ENCODE assay signal across 21 cellular contexts in genomic region chr14:60238955-60239354, GRCh38. TPM values are rescaled to one million over a fixed set of nuclear protein-coding genes. Genes with fewer than 3 reads are reported as not detected.
DNase-seq lines count a peak whose midpoint lies in the region; ATAC-seq, FAIRE-seq and TF ChIP-seq lines count a peak whose summit lies in the region.
"Had no signal": no experiment of that assay in that cellular context is flagged by ENCODE, and none has a peak within 500 bp of the region (broad histone marks: within the 10 kb centered on the region; RNA-seq: fewer than 3 reads in every experiment).

No MANE protein-coding gene starts in this region.

- no peak for TF ChIP-seq CTCF in GM23338 (conservative IDR thresholded peaks at IDR 0.05; ENCODE audit: low read depth in 2 of 2)

- no peaks in the 10 kb centered on the region for H3K36me3 ChIP-seq in GM23338 (ENCODE audit: insufficient read depth)
- H3K36me3 ChIP-seq: BLaER1 treated with 17β-estradiol and CSF1 and Interleukin-3, amounts not matched to agents 10 nM and 100 nM had no signal

- peak; percentile 74 for FAIRE-seq in urothelium cell line (lab: Jason Lieb, UNC)
- FAIRE-seq: A549, D721Med, G401.6, GM12891, GM19239 had no signal

- peaks cover 8% of the 10 kb centered on the region for H3K4me1 Mint-ChIP-seq in GM23338

- peaks cover 13% of the 10 kb centered on the region for H3K4me1 ChIP-seq in GM23338 (ENCODE audit: insufficient read depth)
- H3K4me1 ChIP-seq: A549, Caco-2 had no signal

- no peaks in the 10 kb centered on the region for H3F3A ChIP-seq in GM23338 (replicated peaks; ENCODE audit: low read depth)

- peak; percentile 44 for DNase-seq in DMS53 (lab: John Stamatoyannopoulos, UW)
- DNase-seq in DMS53 treated with DMSO at 0.1 percent for 48 hours (lab: John Stamatoyannopoulos, UW; ENCODE audit: unreplicated experiment), result no peak
- DNase-seq in GM23338 (ENCODE audit: low spot score), result no peak
- no peak for DNase-seq in urothelium cell line (ENCODE audit: low spot score)
- DNase-seq: AML-193; Caco-2; Calu3; CD4-positive, alpha-beta T cell; CD8-positive, alpha-beta T cell; DMS79 treated with DMSO at 0.1 percent for 48 hours; GF-D8 had no signal

- H3K79me2 ChIP-seq in GM23338 (replicated peaks; ENCODE audit: insufficient read depth), result no peaks in the 10 kb centered on the region

- no peak overlapping the region for H3K27ac Mint-ChIP-seq in GM23338
- H3K27ac Mint-ChIP-seq: B cell; CD4-positive, alpha-beta T cell; CD8-positive, alpha-beta T cell had no signal

- no peaks in the 10 kb centered on the region for H4K20me1 ChIP-seq in GM23338 (replicated peaks; ENCODE audit: insufficient read depth)
- H4K20me1 ChIP-seq: BLaER1 treated with 17β-estradiol and CSF1 and Interleukin-3, amounts not matched to agents 10 nM and 100 nM had no signal

- 0 out of 2 replicates have a peak, but pooled peaks cover 3% of the 10 kb centered on the region for H3K9me2 ChIP-seq in GM23338 (ENCODE audit: insufficient read depth)

- H3K27me3 Mint-ChIP-seq in GM23338 (ENCODE audit: insufficient read depth, low read depth, poor library complexity), result peaks cover 1% of the 10 kb centered on the region

- no peak overlapping the region for H3K27ac ChIP-seq in GM23338 (ENCODE audit: low read depth)
- H3K27ac ChIP-seq: 22Rv1; A549; BLaER1 treated with 17β-estradiol and CSF1 and Interleukin-3, amounts not matched to agents 10 nM and 100 nM; C4-2B had no signal

- H3K4me3 ChIP-seq in GM23338, result no peak overlapping the region
- H3K4me3 ChIP-seq: A549; BLaER1 treated with 17β-estradiol and CSF1 and Interleukin-3, amounts not matched to agents 10 nM and 100 nM had no signal

- H2AFZ ChIP-seq in GM23338, result 0 out of 2 replicates have a peak overlapping the region, but pooled peaks have one; percentile 32

- H3K9me3 Mint-ChIP-seq in GM23338, result no peaks in the 10 kb centered on the region
- H3K9me3 Mint-ChIP-seq: CD4-positive, alpha-beta T cell; CD8-positive, alpha-beta T cell had no signal

- ATAC-seq in GM23338 (no peak), HG03565 (IDR thresholded peaks at IDR 0.05; ENCODE audit: unreplicated experiment) (no peak)
- ATAC-seq: A549; CD8-positive, alpha-beta T cell had no signal

- H3K27me3 ChIP-seq in GM23338 (ENCODE audit: insufficient read depth), result no peaks in the 10 kb centered on the region
- H3K27me3 ChIP-seq: BLaER1 treated with 17β-estradiol and CSF1 and Interleukin-3, amounts not matched to agents 10 nM and 100 nM had no signal

- no peak overlapping the region for H3K4me3 Mint-ChIP-seq in GM23338
- H3K4me3 Mint-ChIP-seq: B cell; CD4-positive, alpha-beta T cell; CD8-positive, alpha-beta T cell had no signal

- H3K4me2 ChIP-seq in GM23338, result no peak overlapping the region
- H3K4me2 ChIP-seq: A549; BLaER1 treated with 17β-estradiol and CSF1 and Interleukin-3, amounts not matched to agents 10 nM and 100 nM had no signal

- no peaks in the 10 kb centered on the region for H3K36me3 Mint-ChIP-seq in GM23338 (ENCODE audit: low read depth)
- H3K36me3 Mint-ChIP-seq: CD8-positive, alpha-beta T cell had no signal

TF ChIP-seq in GM23338, 12 proteins besides CTCF, POLR2A, EP300 and RAD21 (continues in another document):
- TF ChIP-seq ETS1 (IDR thresholded peaks at IDR 0.05) (no peak), EZH2phosphoT487 (IDR thresholded peaks at IDR 0.05; ENCODE audit: unreplicated experiment) (no peak), ZNF462 (CRISPR knock-in tag; IDR thresholded peaks at IDR 0.05) (no peak), ZNF114 (CRISPR knock-in tag; IDR thresholded peaks at IDR 0.05) (no peak), JUNB (IDR thresholded peaks at IDR 0.05; ENCODE audit: unreplicated experiment) (no peak)

RNA-seq across cellular contexts. Expression of gene PPM1A, which starts 10.1 kb away (rescaled TPM):
- total RNA-seq in GM23338 (2014; rRNA removed; shearing (Covaris generic)), result 34.1 and 42.8 TPM in 2 replicates
- 26.4 and 29.8 TPM in 2 replicates for polyA plus RNA-seq in GM23338 (2016; fragmentation: Nextera tagmentation; extraction: Ambion mirVana)
